Comparison of ENCODE assay signal across 1 cellular context in the genomic region with DNA sequence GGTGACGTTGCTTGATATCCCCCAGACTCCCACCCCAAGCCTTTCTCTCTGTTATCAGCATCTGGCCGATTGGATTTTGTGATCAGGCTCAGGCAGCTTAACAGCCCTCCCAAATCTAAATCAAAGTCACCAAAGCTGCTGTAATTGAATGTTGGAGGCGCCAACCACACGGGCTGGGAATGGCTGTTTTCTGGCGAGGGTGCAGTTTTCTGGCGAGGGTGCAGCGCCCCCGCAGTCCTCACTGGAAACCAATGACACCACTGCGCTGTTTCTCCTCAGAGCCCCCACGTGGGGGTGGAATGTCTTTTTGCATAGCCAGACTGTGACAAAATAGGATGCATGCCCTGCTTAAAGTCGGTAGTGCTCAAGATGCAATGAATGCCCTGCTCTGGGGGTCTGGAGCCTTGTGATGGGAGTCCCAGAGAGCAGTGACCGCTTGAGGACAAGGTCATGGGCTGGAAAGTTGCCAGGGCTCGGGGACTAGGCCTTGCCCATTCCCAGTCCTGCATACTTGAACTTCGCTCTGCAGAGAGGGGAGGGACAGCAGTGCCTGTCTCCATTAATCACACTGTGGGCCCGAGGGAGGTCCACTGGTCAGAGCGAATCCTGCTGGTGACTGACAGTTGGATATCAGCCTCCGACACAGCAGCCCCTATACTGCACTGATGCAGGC.
A peak's percentile ranks its signal among the peaks of the same experiment; 100 is the strongest.
TF ChIP-seq lines count a peak whose summit lies in the region.

No MANE protein-coding gene starts in this region.

TF ChIP-seq in HepG2, 621 proteins besides CTCF, POLR2A, EP300 and RAD21 (continued from another document and continues in another):
- TF ChIP-seq, protein P1, sequence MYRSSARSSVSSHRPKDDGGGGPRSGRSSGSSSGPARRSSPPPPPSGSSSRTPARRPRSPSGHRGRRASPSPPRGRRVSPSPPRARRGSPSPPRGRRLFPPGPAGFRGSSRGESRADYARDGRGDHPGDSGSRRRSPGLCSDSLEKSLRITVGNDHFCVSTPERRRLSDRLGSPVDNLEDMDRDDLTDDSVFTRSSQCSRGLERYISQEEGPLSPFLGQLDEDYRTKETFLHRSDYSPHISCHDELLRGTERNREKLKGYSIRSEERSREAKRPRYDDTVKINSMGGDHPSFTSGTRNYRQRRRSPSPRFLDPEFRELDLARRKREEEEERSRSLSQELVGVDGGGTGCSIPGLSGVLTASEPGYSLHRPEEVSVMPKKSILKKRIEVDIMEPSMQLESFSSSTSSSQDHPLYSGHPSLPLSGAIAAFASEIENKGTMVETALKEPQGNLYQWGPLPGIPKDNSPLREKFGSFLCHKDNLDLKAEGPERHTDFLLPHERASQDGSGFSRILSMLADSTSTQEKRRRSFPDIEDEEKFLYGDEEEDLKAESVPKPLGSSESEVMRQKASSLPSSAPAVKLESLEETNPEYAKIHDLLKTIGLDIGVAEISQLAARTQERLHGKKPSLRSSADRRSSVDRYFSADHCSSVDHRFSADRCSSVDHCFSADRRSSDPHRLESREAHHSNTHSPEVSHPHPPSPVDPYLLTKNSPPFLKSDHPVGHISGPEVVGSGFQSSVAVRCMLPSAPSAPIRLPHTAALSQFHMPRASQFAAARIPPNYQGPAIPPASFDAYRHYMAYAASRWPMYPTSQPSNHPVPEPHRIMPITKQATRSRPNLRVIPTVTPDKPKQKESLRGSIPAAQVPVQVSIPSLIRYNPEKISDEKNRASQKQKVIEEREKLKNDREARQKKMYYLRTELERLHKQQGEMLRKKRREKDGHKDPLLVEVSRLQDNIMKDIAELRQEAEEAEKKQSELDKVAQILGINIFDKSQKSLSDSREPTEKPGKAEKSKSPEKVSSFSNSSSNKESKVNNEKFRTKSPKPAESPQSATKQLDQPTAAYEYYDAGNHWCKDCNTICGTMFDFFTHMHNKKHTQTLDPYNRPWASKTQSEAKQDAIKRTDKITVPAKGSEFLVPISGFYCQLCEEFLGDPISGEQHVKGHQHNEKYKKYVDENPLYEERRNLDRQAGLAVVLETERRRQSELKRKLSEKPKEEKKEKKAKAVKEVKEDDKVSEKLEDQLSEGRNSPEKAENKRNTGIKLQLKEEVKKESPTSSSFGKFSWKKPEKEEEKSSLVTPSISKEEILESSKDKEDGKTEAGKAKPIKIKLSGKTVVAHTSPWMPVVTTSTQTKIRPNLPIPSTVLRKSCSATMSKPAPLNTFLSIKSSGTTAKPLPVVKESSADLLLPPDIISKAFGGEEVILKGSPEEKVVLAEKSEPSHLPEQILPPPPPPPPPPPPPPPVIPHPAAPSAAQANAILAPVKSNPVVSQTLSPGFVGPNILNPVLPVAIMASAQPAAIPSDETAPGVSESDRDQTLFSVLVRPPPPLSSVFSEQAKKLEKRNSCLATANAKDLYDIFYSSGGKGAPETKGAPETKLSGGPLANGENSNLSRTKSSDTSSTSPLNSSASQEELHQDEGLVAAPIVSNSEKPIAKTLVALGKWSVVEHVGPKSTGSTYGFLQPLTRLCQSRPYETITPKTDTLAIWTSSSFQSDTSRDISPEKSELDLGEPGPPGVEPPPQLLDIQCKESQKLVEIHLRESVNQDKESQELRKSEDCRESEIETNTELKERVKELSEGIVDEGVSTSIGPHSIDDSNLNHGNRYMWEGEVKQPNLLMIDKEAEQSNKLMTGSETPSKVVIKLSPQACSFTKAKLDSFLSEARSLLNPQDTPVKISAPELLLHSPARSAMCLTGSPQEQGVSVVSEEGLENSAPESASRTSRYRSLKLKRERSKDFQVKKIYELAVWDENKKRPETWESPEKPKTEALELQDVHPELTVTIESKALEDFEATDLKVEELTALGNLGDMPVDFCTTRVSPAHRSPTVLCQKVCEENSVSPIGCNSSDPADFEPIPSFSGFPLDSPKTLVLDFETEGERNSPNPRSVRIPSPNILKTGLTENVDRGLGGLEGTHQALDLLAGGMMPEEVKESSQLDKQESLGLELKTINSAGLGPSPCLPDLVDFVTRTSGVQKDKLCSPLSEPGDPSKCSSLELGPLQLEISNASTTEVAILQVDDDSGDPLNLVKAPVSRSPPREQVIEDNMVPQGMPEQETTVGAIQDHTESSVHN (CRISPR knock-in tag; IDR thresholded peaks at IDR 0.05), result no peak
- TF ChIP-seq, protein P2, sequence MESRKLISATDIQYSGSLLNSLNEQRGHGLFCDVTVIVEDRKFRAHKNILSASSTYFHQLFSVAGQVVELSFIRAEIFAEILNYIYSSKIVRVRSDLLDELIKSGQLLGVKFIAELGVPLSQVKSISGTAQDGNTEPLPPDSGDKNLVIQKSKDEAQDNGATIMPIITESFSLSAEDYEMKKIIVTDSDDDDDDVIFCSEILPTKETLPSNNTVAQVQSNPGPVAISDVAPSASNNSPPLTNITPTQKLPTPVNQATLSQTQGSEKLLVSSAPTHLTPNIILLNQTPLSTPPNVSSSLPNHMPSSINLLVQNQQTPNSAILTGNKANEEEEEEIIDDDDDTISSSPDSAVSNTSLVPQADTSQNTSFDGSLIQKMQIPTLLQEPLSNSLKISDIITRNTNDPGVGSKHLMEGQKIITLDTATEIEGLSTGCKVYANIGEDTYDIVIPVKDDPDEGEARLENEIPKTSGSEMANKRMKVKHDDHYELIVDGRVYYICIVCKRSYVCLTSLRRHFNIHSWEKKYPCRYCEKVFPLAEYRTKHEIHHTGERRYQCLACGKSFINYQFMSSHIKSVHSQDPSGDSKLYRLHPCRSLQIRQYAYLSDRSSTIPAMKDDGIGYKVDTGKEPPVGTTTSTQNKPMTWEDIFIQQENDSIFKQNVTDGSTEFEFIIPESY (CRISPR knock-in tag; IDR thresholded peaks at IDR 0.05), result no peak
- TF ChIP-seq PTBP1 (IDR thresholded peaks at IDR 0.05; ENCODE audit: low read depth, low read length, poor library complexity, severe bottlenecking) (no peak), ZNF431 (CRISPR knock-in tag; IDR thresholded peaks at IDR 0.05; ENCODE audit: borderline replicate concordance, low read depth) (peak; percentile 70; the same call in 1 of the 2 replicates), ATF7 (IDR thresholded peaks at IDR 0.05) (no peak), ATF7 (CRISPR knock-in tag; IDR thresholded peaks at IDR 0.05) (peak; percentile 38; the same call in 1 of the 2 replicates), CHD4 (IDR thresholded peaks at IDR 0.05; ENCODE audit: borderline replicate concordance, low read length) (no peak), STAG1 (CRISPR knock-in tag; IDR thresholded peaks at IDR 0.05) (peak; percentile 14; the same call in 1 of the 2 replicates), POLR2AphosphoS2 (IDR thresholded peaks at IDR 0.05; ENCODE audit: low read depth, low read length) (no peak), HOXD1 (CRISPR knock-in tag; IDR thresholded peaks at IDR 0.05) (no peak), SIX1 (CRISPR knock-in tag; IDR thresholded peaks at IDR 0.05; ENCODE audit: borderline replicate concordance) (no peak), MED8 (CRISPR knock-in tag; IDR thresholded peaks at IDR 0.05; ENCODE audit: insufficient replicate concordance) (no peak), NFE2 (CRISPR knock-in tag; IDR thresholded peaks at IDR 0.05) (no peak), FIP1L1 (IDR thresholded peaks at IDR 0.05; ENCODE audit: borderline replicate concordance, insufficient read depth, low read depth, low read length) (no peak), GLI4 (CRISPR knock-in tag; IDR thresholded peaks at IDR 0.05; ENCODE audit: borderline replicate concordance) (no peak), ZNF747 (CRISPR knock-in tag; IDR thresholded peaks at IDR 0.05; ENCODE audit: borderline replicate concordance) (no peak), SP4 (CRISPR knock-in tag; IDR thresholded peaks at IDR 0.05) (peak; percentile 43; the same call in 1 of the 2 replicates), XBP1 (CRISPR knock-in tag; IDR thresholded peaks at IDR 0.05) (no peak), NR2F2 (IDR thresholded peaks at IDR 0.05; ENCODE audit: borderline replicate concordance, low read depth) (no peak), ZNF839 (CRISPR knock-in tag; IDR thresholded peaks at IDR 0.05; ENCODE audit: borderline replicate concordance) (no peak), CCDC6 (CRISPR knock-in tag; IDR thresholded peaks at IDR 0.05) (no peak), ZNF484 (CRISPR knock-in tag; IDR thresholded peaks at IDR 0.05; ENCODE audit: borderline replicate concordance, low read depth) (no peak), GABPB1 (CRISPR knock-in tag; IDR thresholded peaks at IDR 0.05) (no peak), MXD4 (CRISPR knock-in tag; IDR thresholded peaks at IDR 0.05) (peak; percentile 56; the same call in 1 of the 2 replicates), ZFP62 (CRISPR knock-in tag; IDR thresholded peaks at IDR 0.05) (no peak)
- TF ChIP-seq, protein P3, sequence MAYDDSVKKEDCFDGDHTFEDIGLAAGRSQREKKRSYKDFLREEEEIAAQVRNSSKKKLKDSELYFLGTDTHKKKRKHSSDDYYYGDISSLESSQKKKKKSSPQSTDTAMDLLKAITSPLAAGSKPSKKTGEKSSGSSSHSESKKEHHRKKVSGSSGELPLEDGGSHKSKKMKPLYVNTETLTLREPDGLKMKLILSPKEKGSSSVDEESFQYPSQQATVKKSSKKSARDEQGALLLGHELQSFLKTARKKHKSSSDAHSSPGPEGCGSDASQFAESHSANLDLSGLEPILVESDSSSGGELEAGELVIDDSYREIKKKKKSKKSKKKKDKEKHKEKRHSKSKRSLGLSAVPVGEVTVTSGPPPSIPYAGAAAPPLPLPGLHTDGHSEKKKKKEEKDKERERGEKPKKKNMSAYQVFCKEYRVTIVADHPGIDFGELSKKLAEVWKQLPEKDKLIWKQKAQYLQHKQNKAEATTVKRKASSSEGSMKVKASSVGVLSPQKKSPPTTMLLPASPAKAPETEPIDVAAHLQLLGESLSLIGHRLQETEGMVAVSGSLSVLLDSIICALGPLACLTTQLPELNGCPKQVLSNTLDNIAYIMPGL (CRISPR knock-in tag; IDR thresholded peaks at IDR 0.05; ENCODE audit: borderline replicate concordance in 1 of 2, low read depth in 1 of 2), result peak in 1 of 2 experiments; percentile 49; a peak in 1 of 4 replicates
- TF ChIP-seq, protein P4, sequence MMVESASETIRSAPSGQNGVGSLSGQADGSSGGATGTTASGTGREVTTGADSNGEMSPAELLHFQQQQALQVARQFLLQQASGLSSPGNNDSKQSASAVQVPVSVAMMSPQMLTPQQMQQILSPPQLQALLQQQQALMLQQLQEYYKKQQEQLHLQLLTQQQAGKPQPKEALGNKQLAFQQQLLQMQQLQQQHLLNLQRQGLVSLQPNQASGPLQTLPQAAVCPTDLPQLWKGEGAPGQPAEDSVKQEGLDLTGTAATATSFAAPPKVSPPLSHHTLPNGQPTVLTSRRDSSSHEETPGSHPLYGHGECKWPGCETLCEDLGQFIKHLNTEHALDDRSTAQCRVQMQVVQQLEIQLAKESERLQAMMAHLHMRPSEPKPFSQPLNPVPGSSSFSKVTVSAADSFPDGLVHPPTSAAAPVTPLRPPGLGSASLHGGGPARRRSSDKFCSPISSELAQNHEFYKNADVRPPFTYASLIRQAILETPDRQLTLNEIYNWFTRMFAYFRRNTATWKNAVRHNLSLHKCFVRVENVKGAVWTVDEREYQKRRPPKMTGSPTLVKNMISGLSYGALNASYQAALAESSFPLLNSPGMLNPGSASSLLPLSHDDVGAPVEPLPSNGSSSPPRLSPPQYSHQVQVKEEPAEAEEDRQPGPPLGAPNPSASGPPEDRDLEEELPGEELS (CRISPR knock-in tag; IDR thresholded peaks at IDR 0.05), result no peak
- TF ChIP-seq, protein P5, sequence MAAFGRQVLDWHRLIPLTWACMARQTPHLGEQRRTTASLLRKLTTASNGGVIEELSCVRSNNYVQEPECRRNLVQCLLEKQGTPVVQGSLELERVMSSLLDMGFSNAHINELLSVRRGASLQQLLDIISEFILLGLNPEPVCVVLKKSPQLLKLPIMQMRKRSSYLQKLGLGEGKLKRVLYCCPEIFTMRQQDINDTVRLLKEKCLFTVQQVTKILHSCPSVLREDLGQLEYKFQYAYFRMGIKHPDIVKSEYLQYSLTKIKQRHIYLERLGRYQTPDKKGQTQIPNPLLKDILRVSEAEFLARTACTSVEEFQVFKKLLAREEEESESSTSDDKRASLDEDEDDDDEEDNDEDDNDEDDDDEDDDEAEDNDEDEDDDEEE (CRISPR knock-in tag; IDR thresholded peaks at IDR 0.05), result no peak
- TF ChIP-seq, protein P6, sequence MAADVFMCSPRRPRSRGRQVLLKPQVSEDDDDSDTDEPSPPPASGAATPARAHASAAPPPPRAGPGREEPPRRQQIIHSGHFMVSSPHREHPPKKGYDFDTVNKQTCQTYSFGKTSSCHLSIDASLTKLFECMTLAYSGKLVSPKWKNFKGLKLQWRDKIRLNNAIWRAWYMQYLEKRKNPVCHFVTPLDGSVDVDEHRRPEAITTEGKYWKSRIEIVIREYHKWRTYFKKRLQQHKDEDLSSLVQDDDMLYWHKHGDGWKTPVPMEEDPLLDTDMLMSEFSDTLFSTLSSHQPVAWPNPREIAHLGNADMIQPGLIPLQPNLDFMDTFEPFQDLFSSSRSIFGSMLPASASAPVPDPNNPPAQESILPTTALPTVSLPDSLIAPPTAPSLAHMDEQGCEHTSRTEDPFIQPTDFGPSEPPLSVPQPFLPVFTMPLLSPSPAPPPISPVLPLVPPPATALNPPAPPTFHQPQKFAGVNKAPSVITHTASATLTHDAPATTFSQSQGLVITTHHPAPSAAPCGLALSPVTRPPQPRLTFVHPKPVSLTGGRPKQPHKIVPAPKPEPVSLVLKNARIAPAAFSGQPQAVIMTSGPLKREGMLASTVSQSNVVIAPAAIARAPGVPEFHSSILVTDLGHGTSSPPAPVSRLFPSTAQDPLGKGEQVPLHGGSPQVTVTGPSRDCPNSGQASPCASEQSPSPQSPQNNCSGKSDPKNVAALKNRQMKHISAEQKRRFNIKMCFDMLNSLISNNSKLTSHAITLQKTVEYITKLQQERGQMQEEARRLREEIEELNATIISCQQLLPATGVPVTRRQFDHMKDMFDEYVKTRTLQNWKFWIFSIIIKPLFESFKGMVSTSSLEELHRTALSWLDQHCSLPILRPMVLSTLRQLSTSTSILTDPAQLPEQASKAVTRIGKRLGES (CRISPR knock-in tag; IDR thresholded peaks at IDR 0.05; ENCODE audit: borderline replicate concordance), result no peak
- TF ChIP-seq, protein P7, sequence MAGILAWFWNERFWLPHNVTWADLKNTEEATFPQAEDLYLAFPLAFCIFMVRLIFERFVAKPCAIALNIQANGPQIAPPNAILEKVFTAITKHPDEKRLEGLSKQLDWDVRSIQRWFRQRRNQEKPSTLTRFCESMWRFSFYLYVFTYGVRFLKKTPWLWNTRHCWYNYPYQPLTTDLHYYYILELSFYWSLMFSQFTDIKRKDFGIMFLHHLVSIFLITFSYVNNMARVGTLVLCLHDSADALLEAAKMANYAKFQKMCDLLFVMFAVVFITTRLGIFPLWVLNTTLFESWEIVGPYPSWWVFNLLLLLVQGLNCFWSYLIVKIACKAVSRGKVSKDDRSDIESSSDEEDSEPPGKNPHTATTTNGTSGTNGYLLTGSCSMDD (CRISPR knock-in tag; IDR thresholded peaks at IDR 0.05), result no peak
- TF ChIP-seq, protein P8, sequence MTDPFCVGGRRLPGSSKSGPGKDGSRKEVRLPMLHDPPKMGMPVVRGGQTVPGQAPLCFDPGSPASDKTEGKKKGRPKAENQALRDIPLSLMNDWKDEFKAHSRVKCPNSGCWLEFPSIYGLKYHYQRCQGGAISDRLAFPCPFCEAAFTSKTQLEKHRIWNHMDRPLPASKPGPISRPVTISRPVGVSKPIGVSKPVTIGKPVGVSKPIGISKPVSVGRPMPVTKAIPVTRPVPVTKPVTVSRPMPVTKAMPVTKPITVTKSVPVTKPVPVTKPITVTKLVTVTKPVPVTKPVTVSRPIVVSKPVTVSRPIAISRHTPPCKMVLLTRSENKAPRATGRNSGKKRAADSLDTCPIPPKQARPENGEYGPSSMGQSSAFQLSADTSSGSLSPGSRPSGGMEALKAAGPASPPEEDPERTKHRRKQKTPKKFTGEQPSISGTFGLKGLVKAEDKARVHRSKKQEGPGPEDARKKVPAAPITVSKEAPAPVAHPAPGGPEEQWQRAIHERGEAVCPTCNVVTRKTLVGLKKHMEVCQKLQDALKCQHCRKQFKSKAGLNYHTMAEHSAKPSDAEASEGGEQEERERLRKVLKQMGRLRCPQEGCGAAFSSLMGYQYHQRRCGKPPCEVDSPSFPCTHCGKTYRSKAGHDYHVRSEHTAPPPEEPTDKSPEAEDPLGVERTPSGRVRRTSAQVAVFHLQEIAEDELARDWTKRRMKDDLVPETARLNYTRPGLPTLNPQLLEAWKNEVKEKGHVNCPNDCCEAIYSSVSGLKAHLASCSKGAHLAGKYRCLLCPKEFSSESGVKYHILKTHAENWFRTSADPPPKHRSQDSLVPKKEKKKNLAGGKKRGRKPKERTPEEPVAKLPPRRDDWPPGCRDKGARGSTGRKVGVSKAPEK (CRISPR knock-in tag; IDR thresholded peaks at IDR 0.05; ENCODE audit: borderline replicate concordance), result no peak
